ENCODE assay signal across 13 cellular contexts in the genomic region with DNA sequence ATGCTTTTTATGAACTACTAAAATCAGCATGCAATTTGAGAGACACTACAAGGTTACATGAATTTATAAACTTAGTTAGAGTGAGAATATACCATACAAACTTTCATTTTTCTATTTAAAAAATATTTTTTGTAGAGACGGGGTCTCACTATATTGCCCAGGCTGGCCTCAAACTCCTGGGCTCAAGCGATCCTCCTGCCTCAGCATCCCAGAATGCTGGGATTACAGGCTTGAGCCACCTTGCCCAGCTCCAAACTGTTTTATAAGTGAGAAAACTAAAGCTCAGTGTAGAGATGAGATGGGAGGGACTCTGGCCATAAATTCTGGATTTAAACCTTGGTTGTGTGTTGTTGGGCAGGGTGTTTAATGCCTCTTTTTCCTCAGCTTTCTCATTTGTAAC.
DNase-seq lines count a peak whose midpoint lies in the region; ATAC-seq and TF ChIP-seq lines count a peak whose summit lies in the region.
"Had no signal": no experiment of that assay in that cellular context is flagged by ENCODE, and none has a peak within 500 bp of the region (broad histone marks: within the 10 kb centered on the region; RNA-seq: fewer than 3 reads in every experiment).

No MANE protein-coding gene starts in this region.

- H3K36me3 Mint-ChIP-seq in stimulated activated naive CD8-positive, alpha-beta T cell treated with anti-CD3 and anti-CD28 coated beads, Interleukin-15, Interleukin-2, amounts not matched to agents 100 ng/mL and 50 ng/mL, for 24 hours (ENCODE audit: low read depth) = peaks cover 51% of the 10 kb centered on the region

- TF ChIP-seq CTCF in VCaP (conservative IDR thresholded peaks at IDR 0.05) = no peak

- peak overlapping the region; percentile 77 for H3K27ac Mint-ChIP-seq in stimulated activated naive CD8-positive, alpha-beta T cell treated with anti-CD3 and anti-CD28 coated beads, Interleukin-15, Interleukin-2, amounts not matched to agents 100 ng/mL and 50 ng/mL, for 24 hours

- H3K4me3 Mint-ChIP-seq in stimulated activated naive CD8-positive, alpha-beta T cell treated with anti-CD3 and anti-CD28 coated beads, Interleukin-15, Interleukin-2, amounts not matched to agents 100 ng/mL and 50 ng/mL, for 24 hours = peak overlapping the region; percentile 72

- no peaks in the 10 kb centered on the region for H3K9me3 Mint-ChIP-seq in stimulated activated naive CD8-positive, alpha-beta T cell treated with anti-CD3 and anti-CD28 coated beads, Interleukin-15, Interleukin-2, amounts not matched to agents 100 ng/mL and 50 ng/mL, for 24 hours

- no peak for DNase-seq in stimulated activated naive CD8-positive, alpha-beta T cell treated with anti-CD3 and anti-CD28 coated beads, Interleukin-15, Interleukin-2, amounts not matched to agents 100 U/mL and 50 U/mL, for 24 hours
- DNase-seq in epithelial cell of prostate (ENCODE audit: low read depth, low spot score) (no peak), DMS153 (lab: John Stamatoyannopoulos, UW) (no peak)
- DNase-seq: NCI-H187 treated with DMSO at 0.1 percent for 48 hours, NCI-H524, testis had no signal

- peaks cover 89% of the 10 kb centered on the region for H3K4me1 Mint-ChIP-seq in stimulated activated naive CD8-positive, alpha-beta T cell treated with anti-CD3 and anti-CD28 coated beads, Interleukin-15, Interleukin-2, amounts not matched to agents 100 ng/mL and 50 ng/mL, for 24 hours (ENCODE audit: low read depth)

- H3K27me3 Mint-ChIP-seq in stimulated activated naive CD8-positive, alpha-beta T cell treated with anti-CD3 and anti-CD28 coated beads, Interleukin-15, Interleukin-2, amounts not matched to agents 100 ng/mL and 50 ng/mL, for 24 hours = no peaks in the 10 kb centered on the region

- ATAC-seq in stimulated activated naive CD8-positive, alpha-beta T cell treated with anti-CD3 and anti-CD28 coated beads, Interleukin-15, Interleukin-2, amounts not matched to agents 100 U/mL and 50 U/mL, for 24 hours = no peak
- ATAC-seq in GM19455 (IDR thresholded peaks at IDR 0.05; ENCODE audit: unreplicated experiment) = no peak
- ATAC-seq in HG03571 (IDR thresholded peaks at IDR 0.05; ENCODE audit: unreplicated experiment) = no peak
- no peak for ATAC-seq in HG02678 (IDR thresholded peaks at IDR 0.05; ENCODE audit: unreplicated experiment)

- H3K27ac ChIP-seq in VCaP (peak overlapping the region; percentile 34), epithelial cell of prostate (peak overlapping the region; percentile 30)
- H3K27ac ChIP-seq: esophagus muscularis mucosa, prostate gland, testis had no signal
